ENCODE assay signal across 1 cellular context in genomic region chr18:13137939-13138821, GRCh38.
A peak's percentile ranks its signal among the peaks of the same experiment; 100 is the strongest.
TF ChIP-seq lines count a peak whose summit lies in the region.

No MANE protein-coding gene starts in this region.

TF ChIP-seq in HepG2, 621 proteins besides CTCF, POLR2A, EP300 and RAD21 (continued from another document and continues in another):
- TF ChIP-seq ZBED4 (CRISPR knock-in tag; IDR thresholded peaks at IDR 0.05; ENCODE audit: borderline replicate concordance) (no peak; the same call in 1 of the 2 replicates), ZNF136 (CRISPR knock-in tag; IDR thresholded peaks at IDR 0.05; ENCODE audit: low read depth) (no peak), ATF5 (CRISPR knock-in tag; IDR thresholded peaks at IDR 0.05; ENCODE audit: low read depth) (no peak), NCOA5 (CRISPR knock-in tag; IDR thresholded peaks at IDR 0.05) (no peak), ZNF414 (CRISPR knock-in tag; IDR thresholded peaks at IDR 0.05) (0 out of 2 replicates have a peak, but pooled peaks have one; percentile 9), ZNF557 (CRISPR knock-in tag; IDR thresholded peaks at IDR 0.05) (no peak; the same call in 1 of the 2 replicates), NFRKB (IDR thresholded peaks at IDR 0.05) (no peak), ATF6 (CRISPR knock-in tag; conservative IDR thresholded peaks at IDR 0.05) (no peak), CHCHD3 (CRISPR knock-in tag; IDR thresholded peaks at IDR 0.05) (no peak), ZBTB33 (CRISPR knock-in tag; IDR thresholded peaks at IDR 0.05) (no peak), RARG (CRISPR knock-in tag; IDR thresholded peaks at IDR 0.05; ENCODE audit: low read depth) (no peak), UBTF (CRISPR knock-in tag; IDR thresholded peaks at IDR 0.05) (peak; percentile 74), IRF1 (CRISPR knock-in tag; IDR thresholded peaks at IDR 0.05; ENCODE audit: low read depth) (peak; percentile 95; the same call in 1 of the 2 replicates), ELF3 (CRISPR knock-in tag; IDR thresholded peaks at IDR 0.05) (no peak), ZNF530 (CRISPR knock-in tag; IDR thresholded peaks at IDR 0.05; ENCODE audit: low read depth) (no peak), GRHL1 (CRISPR knock-in tag; conservative IDR thresholded peaks at IDR 0.05) (no peak), ZNF512B (CRISPR knock-in tag; IDR thresholded peaks at IDR 0.05; ENCODE audit: borderline replicate concordance) (no peak), ZFP36L1 (CRISPR knock-in tag; IDR thresholded peaks at IDR 0.05) (peak; percentile 49), FOXK2 (IDR thresholded peaks at IDR 0.05) (peak; percentile 73; the same call in 1 of the 2 replicates), NFE2L2 (IDR thresholded peaks at IDR 0.05; ENCODE audit: low read length) (no peak), EEA1 (CRISPR knock-in tag; IDR thresholded peaks at IDR 0.05; ENCODE audit: borderline replicate concordance) (no peak), TGIF2 (CRISPR knock-in tag; IDR thresholded peaks at IDR 0.05) (peak; percentile 58), HNRNPL (IDR thresholded peaks at IDR 0.05; ENCODE audit: low read depth, low read length) (no peak), PRDM15 (CRISPR knock-in tag; IDR thresholded peaks at IDR 0.05) (no peak), ZNF674 (CRISPR knock-in tag; IDR thresholded peaks at IDR 0.05; ENCODE audit: low read depth) (peak; percentile 58; the same call in 1 of the 2 replicates), ONECUT2 (CRISPR knock-in tag; IDR thresholded peaks at IDR 0.05) (no peak), ZNF34 (CRISPR knock-in tag; IDR thresholded peaks at IDR 0.05; ENCODE audit: borderline replicate concordance) (no peak), ZNF672 (CRISPR knock-in tag; IDR thresholded peaks at IDR 0.05) (no peak), ARNTL (CRISPR knock-in tag; IDR thresholded peaks at IDR 0.05) (no peak), NFKBIZ (CRISPR knock-in tag; IDR thresholded peaks at IDR 0.05) (no peak), TMF1 (CRISPR knock-in tag; IDR thresholded peaks at IDR 0.05; ENCODE audit: low read depth) (no peak), YEATS2 (CRISPR knock-in tag; IDR thresholded peaks at IDR 0.05; ENCODE audit: borderline replicate concordance) (no peak), AGO2 (optimal IDR thresholded peaks at IDR 0.05; ENCODE audit: low read depth, low read length) (peak; percentile 81), FOXO1 (CRISPR knock-in tag; IDR thresholded peaks at IDR 0.05) (no peak), ZSCAN12 (CRISPR knock-in tag; IDR thresholded peaks at IDR 0.05) (no peak), DBP (CRISPR knock-in tag; IDR thresholded peaks at IDR 0.05; ENCODE audit: not compliant biosample characterization) (no peak)
